8 cellular contexts compared by ENCODE assay signal in genomic region chr1:58727363-58727762, GRCh38. TPM values are rescaled to one million over a fixed set of nuclear protein-coding genes. Genes with fewer than 3 reads are reported as not detected.
DNase-seq lines count a peak whose midpoint lies in the region; ATAC-seq and TF ChIP-seq lines count a peak whose summit lies in the region.

No MANE protein-coding gene starts in this region.

- H3K27me3 ChIP-seq in foreskin keratinocyte = no peaks in the 10 kb centered on the region

- peak overlapping the region; percentile 6 for H3K27ac ChIP-seq in foreskin keratinocyte

- peak; percentile 16 for ATAC-seq in HG02610 (IDR thresholded peaks at IDR 0.05; ENCODE audit: unreplicated experiment)
- ATAC-seq in SK-N-SH treated with all-trans-retinoic acid at 6 μM for 48 hours = peak; percentile 95
- peak; percentile 100 for ATAC-seq in foreskin keratinocyte
- ATAC-seq in GM21381 (IDR thresholded peaks at IDR 0.05; ENCODE audit: unreplicated experiment) = no peak
- no peak for ATAC-seq in GM18858 (IDR thresholded peaks at IDR 0.05; ENCODE audit: unreplicated experiment)

- DNase-seq in AG08395 (ENCODE audit: low spot score) (peak; percentile 81), foreskin keratinocyte (peak; percentile 97 to 98), NCI-H187 treated with DMSO at 0.1 percent for 48 hours (lab: John Stamatoyannopoulos, UW) (no peak)
- DNase-seq in stimulated activated CD4-positive, alpha-beta T cell treated with anti-CD3 and anti-CD28 coated beads, Interleukin-15, amount 100 ng/mL, for 24 hours = no peak

- peaks cover 17% of the 10 kb centered on the region for H3K4me1 ChIP-seq in foreskin keratinocyte

- no peak for TF ChIP-seq CTCF in foreskin keratinocyte (conservative IDR thresholded peaks at IDR 0.05)

TF ChIP-seq in SK-N-SH treated with all-trans-retinoic acid at 6 μM for 48 hours, 23 proteins besides CTCF, POLR2A, EP300 and RAD21:
- no peak for TF ChIP-seq ZFP3 (CRISPR knock-in tag; IDR thresholded peaks at IDR 0.05)
- no peak for TF ChIP-seq TCF4 (CRISPR knock-in tag; IDR thresholded peaks at IDR 0.05; ENCODE audit: borderline replicate concordance)
- no peak for TF ChIP-seq GLIS3 (CRISPR knock-in tag; IDR thresholded peaks at IDR 0.05)
- no peak for TF ChIP-seq POU6F1 (CRISPR knock-in tag; IDR thresholded peaks at IDR 0.05; ENCODE audit: borderline replicate concordance, low read depth)
- no peak for TF ChIP-seq PPARA (CRISPR knock-in tag; IDR thresholded peaks at IDR 0.05; ENCODE audit: borderline replicate concordance)
- no peak for TF ChIP-seq OSR1 (CRISPR knock-in tag; IDR thresholded peaks at IDR 0.05)
- TF ChIP-seq TOX (CRISPR knock-in tag; IDR thresholded peaks at IDR 0.05; ENCODE audit: borderline replicate concordance) = no peak
- no peak for TF ChIP-seq ZC3H10 (CRISPR knock-in tag; IDR thresholded peaks at IDR 0.05)
- no peak for TF ChIP-seq ISL1 (CRISPR knock-in tag; IDR thresholded peaks at IDR 0.05)
- no peak for TF ChIP-seq CREB5 (CRISPR knock-in tag; IDR thresholded peaks at IDR 0.05; ENCODE audit: low read depth)
- TF ChIP-seq ZFP30 (CRISPR knock-in tag; IDR thresholded peaks at IDR 0.05) = no peak
- TF ChIP-seq PATZ1 (CRISPR knock-in tag; IDR thresholded peaks at IDR 0.05; ENCODE audit: borderline replicate concordance) = no peak
- no peak for TF ChIP-seq CSDC2 (CRISPR knock-in tag; IDR thresholded peaks at IDR 0.05)
- TF ChIP-seq ZNF565 (CRISPR knock-in tag; conservative IDR thresholded peaks at IDR 0.05; ENCODE audit: low read depth) = no peak
- TF ChIP-seq TSHZ2 (CRISPR knock-in tag; IDR thresholded peaks at IDR 0.05) = no peak
- no peak for TF ChIP-seq ZNF70 (CRISPR knock-in tag; IDR thresholded peaks at IDR 0.05)

RNA-seq across cellular contexts. Expression of gene MYSM1, which starts 27.5 kb away (rescaled TPM):
- total RNA-seq in foreskin keratinocyte = 13.1 and 13.3 TPM in 2 replicates
- 3.8 and 4.7 TPM in 2 replicates for polyA plus RNA-seq in foreskin keratinocyte

RNA-seq across cellular contexts. Expression of gene JUN, which starts 56.5 kb away (rescaled TPM):
- total RNA-seq in foreskin keratinocyte = 54.8 and 56.1 TPM in 2 replicates
- polyA plus RNA-seq in foreskin keratinocyte = 39.9 and 43.7 TPM in 2 replicates

Comparison
In these comparisons a context has a peak if more than half of its experiments do, and no peak if none do; other contexts are left out.
1. DNase-seq: peak in AG08395 (single experiment) and foreskin keratinocyte (2 of 2); none in NCI-H187 treated with DMSO at 0.1 percent for 48 hours (single experiment) and stimulated activated CD4-positive, alpha-beta T cell treated with anti-CD3 and anti-CD28 coated beads, Interleukin-15, amount 100 ng/mL, for 24 hours (single experiment).
2. ATAC-seq: peak in HG02610 (single experiment), SK-N-SH treated with all-trans-retinoic acid at 6 μM for 48 hours (single experiment) and foreskin keratinocyte (single experiment); none in GM21381 (single experiment) and GM18858 (single experiment).